10 cellular contexts compared by ENCODE assay signal in the genomic region with DNA sequence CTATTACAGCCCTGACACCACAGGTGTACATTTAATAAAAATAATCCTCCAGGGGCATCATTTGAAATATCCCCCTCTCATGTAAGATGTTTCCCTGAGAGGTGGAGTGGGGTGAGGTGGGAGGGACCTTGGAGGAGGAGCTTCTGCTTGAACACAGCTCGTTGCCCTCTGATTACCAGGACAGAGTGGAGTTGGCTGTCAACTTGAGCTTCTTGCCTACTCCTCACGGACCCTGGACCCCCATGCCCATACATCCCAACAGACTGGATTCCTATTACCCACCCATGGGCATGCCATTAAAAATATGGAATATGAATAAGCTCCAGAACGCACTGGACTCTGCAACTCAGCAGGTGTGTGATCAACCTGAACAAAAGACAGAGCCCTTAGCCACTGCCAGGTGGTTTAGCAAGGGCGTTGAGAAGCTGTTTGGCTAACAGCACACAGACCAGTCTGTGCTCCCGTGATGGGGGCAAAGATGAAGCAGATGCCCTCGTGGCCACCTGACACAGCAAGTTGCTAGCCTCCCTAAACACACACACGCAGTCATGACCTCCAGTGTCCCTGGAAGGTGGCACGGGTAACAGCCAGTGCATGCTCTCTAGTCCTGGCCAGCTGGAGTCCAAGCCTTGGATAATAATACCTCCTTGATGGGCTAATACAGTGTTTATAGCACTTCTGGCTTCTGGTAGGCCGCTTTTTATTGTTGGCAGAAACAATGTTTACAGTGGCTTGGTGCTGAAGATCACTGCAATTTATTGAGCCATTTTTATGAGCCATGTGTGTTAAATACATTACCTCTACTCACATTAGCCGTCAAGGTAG.
DNase-seq lines count a peak whose midpoint lies in the region; ATAC-seq and TF ChIP-seq lines count a peak whose summit lies in the region.
"Had no signal": no experiment of that assay in that cellular context is flagged by ENCODE, and none has a peak within 500 bp of the region (broad histone marks: within the 10 kb centered on the region; RNA-seq: fewer than 3 reads in every experiment).

No MANE protein-coding gene starts in this region.

- H3K27ac ChIP-seq in ACC112 (ENCODE audit: low read depth, low read length) = peak overlapping the region; percentile 100
- peak overlapping the region in 3 of 4 donors; percentile 68 to 96 (median 93) for H3K27ac ChIP-seq in Peyer's patch
- peak overlapping the region; percentile 94 for H3K27ac ChIP-seq in mesodermal cell (ENCODE audit: low read depth, low read length, severe bottlenecking)

- TF ChIP-seq CTCF in Peyer's patch (IDR thresholded peaks at IDR 0.05) = peak in 2 of 6 experiments; percentile 4 to 7

- H3K36me3 ChIP-seq in ACC112 (ENCODE audit: insufficient read depth, low read length) (no peaks in the 10 kb centered on the region), Peyer's patch (no peaks in the 10 kb centered on the region), mesodermal cell (ENCODE audit: control insufficient read depth, insufficient read depth, low read length) (no peaks in the 10 kb centered on the region)

- DNase-seq in HT-29 (ENCODE audit: low spot score) (peak; percentile 55), Peyer's patch (peak in 2 of 3 donors; percentile 86 to 87), cerebellar cortex (ENCODE audit: low spot score) (no peak), HPDE6-E6E7 (ENCODE audit: extremely low spot score) (no peak)
- no peak for DNase-seq in stimulated activated CD4-positive, alpha-beta T cell treated with anti-CD3 and anti-CD28 coated beads, Interleukin-2, amount 100 ng/mL, for 48 hours
- DNase-seq: activated gamma-delta T cell, Karpas-422 had no signal

- no peak overlapping the region for H3K4me3 ChIP-seq in ACC112 (ENCODE audit: low read depth, low read length)
- no peak overlapping the region for H3K4me3 ChIP-seq in Peyer's patch
- no peak overlapping the region for H3K4me3 ChIP-seq in mesodermal cell (ENCODE audit: extremely low read depth, insufficient read depth, low read length, poor library complexity, severe bottlenecking)

- no peaks in the 10 kb centered on the region for H3K9me3 ChIP-seq in Peyer's patch
- no peaks in the 10 kb centered on the region for H3K9me3 ChIP-seq in mesodermal cell (ENCODE audit: control insufficient read depth, low read length)

- no peaks in the 10 kb centered on the region for H3K27me3 ChIP-seq in ACC112 (ENCODE audit: insufficient read depth, low read length)
- H3K27me3 ChIP-seq in Peyer's patch = no peaks in the 10 kb centered on the region

- no peak overlapping the region for H2AFZ ChIP-seq in ACC112 (ENCODE audit: low read length, unreplicated experiment)

- no peak for ATAC-seq in HG03039 (IDR thresholded peaks at IDR 0.05; ENCODE audit: unreplicated experiment)

- peak in 1 of 2 donors; percentile 33 for TF ChIP-seq POLR2A in Peyer's patch (IDR thresholded peaks at IDR 0.05)

- H3K4me1 ChIP-seq in ACC112 (ENCODE audit: control insufficient read depth, insufficient read depth, low read length, unreplicated experiment) (peaks cover 68% of the 10 kb centered on the region), Peyer's patch (peaks cover 12 to 90% (median 24%) of the 10 kb centered on the region in 4 donors), mesodermal cell (ENCODE audit: control insufficient read depth, insufficient read depth, low read length, poor library complexity, severe bottlenecking) (peaks cover 80% of the 10 kb centered on the region)

- 95% methylated on average over 5 to 10 of the region's 10 CpGs for WGBS in mesodermal cell (ENCODE audit: insufficient coverage in 2 of 2), 2 experiments

- H3K79me2 ChIP-seq in ACC112 (ENCODE audit: control insufficient read depth, insufficient read depth, low read length, unreplicated experiment) = no peaks in the 10 kb centered on the region

Comparison
In these comparisons a context has a peak if more than half of its experiments do, and no peak if none do; other contexts are left out.
1. DNase-seq: peak in HT-29 (single experiment) and Peyer's patch (2 of 3); none in cerebellar cortex (single experiment), HPDE6-E6E7 (single experiment) and stimulated activated CD4-positive, alpha-beta T cell treated with anti-CD3 and anti-CD28 coated beads, Interleukin-2, amount 100 ng/mL, for 48 hours (0 of 2).
2. Peak in every context shown above with its lines, with median percentiles within 50 percentile points of each other: H3K27ac ChIP-seq.